10 cellular contexts compared by ENCODE assay signal in the genomic region with DNA sequence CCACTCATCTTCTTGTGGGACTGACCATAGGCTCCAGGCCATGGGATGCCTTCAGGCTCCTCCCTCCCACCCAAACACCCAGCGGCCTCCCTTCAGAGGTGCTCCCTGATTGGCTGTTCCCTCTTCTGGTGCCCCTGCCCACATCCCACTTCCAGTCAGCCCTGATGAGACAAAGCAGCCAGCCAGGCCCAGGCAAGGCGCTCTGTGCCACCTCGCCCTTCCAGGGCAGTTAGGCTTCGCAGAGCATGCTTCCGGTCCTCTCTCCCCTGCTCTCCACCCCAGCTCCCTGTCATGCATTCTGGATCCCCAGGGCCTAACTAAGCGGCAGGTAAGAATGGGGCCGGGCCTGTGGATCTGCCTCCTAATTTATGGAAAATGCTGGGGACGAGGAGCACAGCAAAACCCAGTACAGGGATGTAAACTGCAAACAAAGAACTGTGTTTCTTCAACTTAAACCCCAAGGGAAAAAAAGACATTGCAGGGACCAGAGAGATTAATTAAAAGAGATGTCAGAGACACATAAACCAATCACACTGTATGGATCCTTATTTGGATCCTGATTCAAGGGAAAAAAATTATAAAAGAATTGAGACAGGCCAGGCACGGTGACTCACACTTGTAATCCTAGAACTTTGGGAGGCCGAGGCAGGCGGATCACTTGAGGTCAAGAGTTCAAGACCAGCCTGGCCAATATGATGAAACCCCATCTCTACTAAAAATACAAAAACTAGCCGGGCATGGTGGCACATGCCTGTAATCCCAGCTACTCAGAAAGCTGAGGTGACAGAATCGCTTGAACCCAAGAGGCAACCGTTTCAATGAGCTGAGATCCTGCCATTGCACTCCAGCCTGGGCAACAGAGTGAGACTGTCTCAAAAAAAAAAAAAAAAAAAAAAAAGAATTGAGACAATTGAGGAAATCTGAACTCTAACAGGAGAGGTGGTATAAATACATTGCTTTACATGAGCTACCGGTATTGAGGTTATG. TPM values are rescaled to one million over a fixed set of nuclear protein-coding genes. Genes with fewer than 3 reads are reported as not detected.
DNase-seq lines count a peak whose midpoint lies in the region; ATAC-seq and TF ChIP-seq lines count a peak whose summit lies in the region.
"Had no signal": no experiment of that assay in that cellular context is flagged by ENCODE, and none has a peak within 500 bp of the region (broad histone marks: within the 10 kb centered on the region; RNA-seq: fewer than 3 reads in every experiment).

No MANE protein-coding gene starts in this region.

- no peaks in the 10 kb centered on the region for H3K9me3 Mint-ChIP-seq in activated T-cell treated with anti-CD3 and anti-CD28 coated beads, Interleukin-2, amount 50 U/mL, for 72 hours
- no peaks in the 10 kb centered on the region for H3K9me3 Mint-ChIP-seq in activated T-cell treated with anti-CD3 and anti-CD28 coated beads, Interleukin-2, amount 50 U/mL, for 4 hours
- H3K9me3 Mint-ChIP-seq in activated T-helper 1 cell treated with anti-CD3 and anti-CD28 coated beads, Interleukin-12 subunit alpha, Interleukin-12 subunit beta, Interleukin-2, Interleukin-4 antibody, amounts not matched to agents 30 ng/mL and 10 ng/mL and 1 ng/mL, durations not matched to agents 14 hours and 24 hours and 36 hours = no peaks in the 10 kb centered on the region

- ATAC-seq in activated T-cell treated with anti-CD3 and anti-CD28 coated beads, Interleukin-2, amount 50 U/mL, for 72 hours (replicated peaks in 1 of 2) = no peak
- no peak for ATAC-seq in activated T-cell treated with anti-CD3 and anti-CD28 coated beads, Interleukin-2, amount 50 U/mL, for 4 hours
- ATAC-seq in gastroesophageal sphincter = peak; percentile 62
- no peak for ATAC-seq in GM21619 (IDR thresholded peaks at IDR 0.05; ENCODE audit: unreplicated experiment)
- no peak for ATAC-seq in HG02870 (IDR thresholded peaks at IDR 0.05; ENCODE audit: unreplicated experiment)

- H3K27me3 Mint-ChIP-seq in activated T-cell treated with anti-CD3 and anti-CD28 coated beads, Interleukin-2, amount 50 U/mL, for 72 hours (ENCODE audit: low read depth) = no peaks in the 10 kb centered on the region
- H3K27me3 Mint-ChIP-seq in activated T-cell treated with anti-CD3 and anti-CD28 coated beads, Interleukin-2, amount 50 U/mL, for 4 hours (ENCODE audit: low read depth) = no peaks in the 10 kb centered on the region
- H3K27me3 Mint-ChIP-seq in activated T-helper 1 cell treated with anti-CD3 and anti-CD28 coated beads, Interleukin-12 subunit alpha, Interleukin-12 subunit beta, Interleukin-2, Interleukin-4 antibody, amounts not matched to agents 30 ng/mL and 10 ng/mL and 1 ng/mL, durations not matched to agents 14 hours and 24 hours and 36 hours (ENCODE audit: insufficient read depth) = no peaks in the 10 kb centered on the region

- H3K36me3 ChIP-seq in gastroesophageal sphincter (peaks cover 0 to 89% of the 10 kb centered on the region in 2 donors), tibial artery (peaks cover 57 to 88% (median 58%) of the 10 kb centered on the region in 3 donors)

- H3K27ac Mint-ChIP-seq in activated T-cell treated with anti-CD3 and anti-CD28 coated beads, Interleukin-2, amount 50 U/mL, for 72 hours = peak overlapping the region; percentile 78
- peak overlapping the region; percentile 55 for H3K27ac Mint-ChIP-seq in activated T-helper 1 cell treated with anti-CD3 and anti-CD28 coated beads, Interleukin-12 subunit alpha, Interleukin-12 subunit beta, Interleukin-2, Interleukin-4 antibody, amounts not matched to agents 30 ng/mL and 10 ng/mL and 1 ng/mL, durations not matched to agents 14 hours and 24 hours and 36 hours

- TF ChIP-seq CTCF in gastroesophageal sphincter (IDR thresholded peaks at IDR 0.05) = no peak
- no peak for TF ChIP-seq CTCF in tibial artery (IDR thresholded peaks at IDR 0.05)

- no peak for TF ChIP-seq POLR2A in gastroesophageal sphincter (IDR thresholded peaks at IDR 0.05)

- H3K4me3 ChIP-seq in gastroesophageal sphincter (no peak overlapping the region), tibial artery (no peak overlapping the region)

- peak overlapping the region in 1 of 2 donors; percentile 11 for H3K4me3 Mint-ChIP-seq in activated T-cell treated with anti-CD3 and anti-CD28 coated beads, Interleukin-2, amount 50 U/mL, for 72 hours
- no peak overlapping the region for H3K4me3 Mint-ChIP-seq in activated T-cell treated with anti-CD3 and anti-CD28 coated beads, Interleukin-2, amount 50 U/mL, for 4 hours
- no peak overlapping the region for H3K4me3 Mint-ChIP-seq in activated T-helper 1 cell treated with anti-CD3 and anti-CD28 coated beads, Interleukin-12 subunit alpha, Interleukin-12 subunit beta, Interleukin-2, Interleukin-4 antibody, amounts not matched to agents 30 ng/mL and 10 ng/mL and 1 ng/mL, durations not matched to agents 14 hours and 24 hours and 36 hours

- TF ChIP-seq EP300 in gastroesophageal sphincter (IDR thresholded peaks at IDR 0.05) = no peak

- H3K27ac ChIP-seq in gastroesophageal sphincter = peak overlapping the region in 3 of 4 donors; percentile 70 to 79 (median 79)
- H3K27ac ChIP-seq in tibial artery = peak overlapping the region; percentile 7 to 53

- WGBS in gastroesophageal sphincter (ENCODE audit: low coverage in 1 of 2), 2 donors = 35 to 38% methylated on average over 5 to 7 of the region's 15 CpGs

- DNase-seq in activated T-cell treated with anti-CD3 and anti-CD28 coated beads, Interleukin-2, amount 50 U/mL, for 72 hours = no peak
- no peak for DNase-seq in activated T-cell treated with anti-CD3 and anti-CD28 coated beads, Interleukin-2, amount 50 U/mL, for 4 hours
- DNase-seq in activated T-helper 1 cell treated with anti-CD3 and anti-CD28 coated beads, Interleukin-12 subunit alpha, Interleukin-12 subunit beta, Interleukin-2, Interleukin-4 antibody, amounts not matched to agents 30 ng/mL and 10 ng/mL and 1 ng/mL, durations not matched to agents 14 hours and 24 hours and 36 hours (ENCODE audit: low spot score) = no peak
- DNase-seq in tibial artery (peak in 1 of 2 donors; percentile 82), NCI-H446 (lab: John Stamatoyannopoulos, UW) (no peak)
- DNase-seq: BE2C; effector CD8-positive, alpha-beta T cell had no signal

- H3K36me3 Mint-ChIP-seq in activated T-cell treated with anti-CD3 and anti-CD28 coated beads, Interleukin-2, amount 50 U/mL, for 72 hours (ENCODE audit: insufficient read depth in 2 of 2) = peaks cover 4% of the 10 kb centered on the region in 2 donors
- peaks cover 36% of the 10 kb centered on the region for H3K36me3 Mint-ChIP-seq in activated T-cell treated with anti-CD3 and anti-CD28 coated beads, Interleukin-2, amount 50 U/mL, for 4 hours (ENCODE audit: insufficient read depth)
- peaks cover 30% of the 10 kb centered on the region for H3K36me3 Mint-ChIP-seq in activated T-helper 1 cell treated with anti-CD3 and anti-CD28 coated beads, Interleukin-12 subunit alpha, Interleukin-12 subunit beta, Interleukin-2, Interleukin-4 antibody, amounts not matched to agents 30 ng/mL and 10 ng/mL and 1 ng/mL, durations not matched to agents 14 hours and 24 hours and 36 hours (ENCODE audit: low read depth)

- intact Hi-C loops in activated T-helper 1 cell treated with anti-CD3 and anti-CD28 coated beads, Interleukin-12 subunit alpha, Interleukin-12 subunit beta, Interleukin-2, Interleukin-4 antibody, amounts not matched to agents 30 ng/mL and 10 ng/mL and 1 ng/mL, durations not matched to agents 14 hours and 24 hours and 36 hours (cut with micrococcal nuclease) = no loop called here
- intact Hi-C loops in tibial artery (cut with DNase I; ENCODE audit: low total_unique reads) = no loop called here

- H3K9me3 ChIP-seq in gastroesophageal sphincter = no peaks in the 10 kb centered on the region
- H3K9me3 ChIP-seq in tibial artery = no peaks in the 10 kb centered on the region
- H3K9me3 ChIP-seq: BE2C had no signal

- H3K4me1 ChIP-seq in gastroesophageal sphincter (peaks cover 0 to 47% (median 16%) of the 10 kb centered on the region in 3 donors), tibial artery (peaks cover 0 to 17% (median 5%) of the 10 kb centered on the region in 4 donors)
- H3K4me1 ChIP-seq: BE2C had no signal

- H3K4me1 Mint-ChIP-seq in activated T-cell treated with anti-CD3 and anti-CD28 coated beads, Interleukin-2, amount 50 U/mL, for 72 hours (ENCODE audit: low read depth) = peaks cover 13% of the 10 kb centered on the region
- peaks cover 15% of the 10 kb centered on the region for H3K4me1 Mint-ChIP-seq in activated T-cell treated with anti-CD3 and anti-CD28 coated beads, Interleukin-2, amount 50 U/mL, for 4 hours (ENCODE audit: low read depth)
- peaks cover 6% of the 10 kb centered on the region for H3K4me1 Mint-ChIP-seq in activated T-helper 1 cell treated with anti-CD3 and anti-CD28 coated beads, Interleukin-12 subunit alpha, Interleukin-12 subunit beta, Interleukin-2, Interleukin-4 antibody, amounts not matched to agents 30 ng/mL and 10 ng/mL and 1 ng/mL, durations not matched to agents 14 hours and 24 hours and 36 hours (ENCODE audit: low read depth)

- H3K27me3 ChIP-seq in gastroesophageal sphincter = no peaks in the 10 kb centered on the region
- H3K27me3 ChIP-seq in tibial artery = no peaks in the 10 kb centered on the region
- H3K27me3 ChIP-seq: BE2C had no signal

RNA-seq across cellular contexts. Expression of gene ZDHHC7, which starts 26.0 kb away (rescaled TPM):
- 10 to 100 TPM; 27.5 to 33.7 TPM for total RNA-seq in activated T-cell treated with anti-CD3 and anti-CD28 coated beads, Interleukin-2, amount 50 U/mL, for 72 hours
- 10 to 100 TPM; 27.2 to 34.6 (median 31.8) TPM for total RNA-seq in activated T-cell treated with anti-CD3 and anti-CD28 coated beads, Interleukin-2, amount 50 U/mL, for 4 hours
- 29.0 and 30.6 TPM in 2 replicates for total RNA-seq in activated T-helper 1 cell treated with anti-CD3 and anti-CD28 coated beads, Interleukin-12 subunit alpha, Interleukin-12 subunit beta, Interleukin-2, Interleukin-4 antibody, amounts not matched to agents 30 ng/mL and 10 ng/mL and 1 ng/mL, durations not matched to agents 14 hours and 24 hours and 36 hours
- 10 to 100 TPM; 55.3 to 77.5 (median 66.3) TPM for total RNA-seq in gastroesophageal sphincter

RNA-seq across cellular contexts. Expression of gene KIAA0513, which starts 42.2 kb away (rescaled TPM):
- total RNA-seq in activated T-cell treated with anti-CD3 and anti-CD28 coated beads, Interleukin-2, amount 50 U/mL, for 72 hours = 10 to 100 TPM; 10.6 to 14.5 TPM
- 10 to 100 TPM; 13.6 to 19.6 (median 17.6) TPM for total RNA-seq in activated T-cell treated with anti-CD3 and anti-CD28 coated beads, Interleukin-2, amount 50 U/mL, for 4 hours
- total RNA-seq in activated T-helper 1 cell treated with anti-CD3 and anti-CD28 coated beads, Interleukin-12 subunit alpha, Interleukin-12 subunit beta, Interleukin-2, Interleukin-4 antibody, amounts not matched to agents 30 ng/mL and 10 ng/mL and 1 ng/mL, durations not matched to agents 14 hours and 24 hours and 36 hours = 12.6 and 12.9 TPM in 2 replicates
- total RNA-seq in gastroesophageal sphincter = 10 to 100 TPM; 14.8 to 43.4 (median 28.5) TPM
